Comparison of ENCODE assay signal across 9 cellular contexts in the genomic region with DNA sequence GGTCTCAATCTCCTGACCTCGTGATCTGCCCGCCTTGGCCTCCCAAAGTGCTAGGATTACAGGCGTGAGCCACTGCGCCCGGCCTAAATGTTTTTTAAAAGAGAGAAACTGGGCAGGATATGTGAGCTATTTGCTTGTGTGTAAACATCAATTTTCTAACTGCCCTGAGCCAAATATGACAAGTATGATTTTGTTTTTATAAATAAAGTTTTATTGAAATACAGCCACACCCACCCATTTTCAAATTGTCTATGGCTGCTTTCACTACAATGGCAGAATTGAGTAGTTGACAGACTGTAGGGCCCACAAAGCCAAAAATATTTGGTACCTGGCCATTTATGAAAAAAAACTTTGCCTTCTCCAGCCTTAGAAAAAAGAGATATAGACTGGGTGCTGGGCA. TPM values are rescaled to one million over a fixed set of nuclear protein-coding genes. Genes with fewer than 3 reads are reported as not detected.
"Had no signal": no experiment of that assay in that cellular context is flagged by ENCODE, and none has a peak within 500 bp of the region (broad histone marks: within the 10 kb centered on the region; RNA-seq: fewer than 3 reads in every experiment).

No MANE protein-coding gene starts in this region.

- H3K9me3 Mint-ChIP-seq: IgD-negative memory B cell had no signal

- H3K27ac Mint-ChIP-seq: IgD-negative memory B cell had no signal

- H3K4me2 ChIP-seq: KMS-11 had no signal

- H3K27ac ChIP-seq: HL-60, KMS-11 had no signal

- H3K4me1 Mint-ChIP-seq: IgD-negative memory B cell had no signal

- FAIRE-seq: HTR-8/SVneo had no signal

- H3K9ac ChIP-seq: KMS-11 had no signal

- DNase-seq: IMR-90, KBM-7, KG1 had no signal

- H3K4me3 Mint-ChIP-seq: IgD-negative memory B cell had no signal

- H3K27me3 Mint-ChIP-seq: IgD-negative memory B cell had no signal

RNA-seq across cellular contexts. Expression of a gene that starts 15.9 kb away (rescaled TPM):
- total RNA-seq: HT-29, HT1080, IMR-90 had no signal
- polyA plus RNA-seq: IgD-negative memory B cell, IMR-90 had no signal
